ENCODE assay signal across 1 cellular context in genomic region chr10:46284286-46285229, GRCh38.
A peak's percentile ranks its signal among the peaks of the same experiment; 100 is the strongest.
TF ChIP-seq lines count a peak whose summit lies in the region.

No MANE protein-coding gene starts in this region.

TF ChIP-seq in HepG2, 621 proteins besides CTCF, POLR2A, EP300 and RAD21 (continued from another document and continues in another):
- TF ChIP-seq, protein P1, sequence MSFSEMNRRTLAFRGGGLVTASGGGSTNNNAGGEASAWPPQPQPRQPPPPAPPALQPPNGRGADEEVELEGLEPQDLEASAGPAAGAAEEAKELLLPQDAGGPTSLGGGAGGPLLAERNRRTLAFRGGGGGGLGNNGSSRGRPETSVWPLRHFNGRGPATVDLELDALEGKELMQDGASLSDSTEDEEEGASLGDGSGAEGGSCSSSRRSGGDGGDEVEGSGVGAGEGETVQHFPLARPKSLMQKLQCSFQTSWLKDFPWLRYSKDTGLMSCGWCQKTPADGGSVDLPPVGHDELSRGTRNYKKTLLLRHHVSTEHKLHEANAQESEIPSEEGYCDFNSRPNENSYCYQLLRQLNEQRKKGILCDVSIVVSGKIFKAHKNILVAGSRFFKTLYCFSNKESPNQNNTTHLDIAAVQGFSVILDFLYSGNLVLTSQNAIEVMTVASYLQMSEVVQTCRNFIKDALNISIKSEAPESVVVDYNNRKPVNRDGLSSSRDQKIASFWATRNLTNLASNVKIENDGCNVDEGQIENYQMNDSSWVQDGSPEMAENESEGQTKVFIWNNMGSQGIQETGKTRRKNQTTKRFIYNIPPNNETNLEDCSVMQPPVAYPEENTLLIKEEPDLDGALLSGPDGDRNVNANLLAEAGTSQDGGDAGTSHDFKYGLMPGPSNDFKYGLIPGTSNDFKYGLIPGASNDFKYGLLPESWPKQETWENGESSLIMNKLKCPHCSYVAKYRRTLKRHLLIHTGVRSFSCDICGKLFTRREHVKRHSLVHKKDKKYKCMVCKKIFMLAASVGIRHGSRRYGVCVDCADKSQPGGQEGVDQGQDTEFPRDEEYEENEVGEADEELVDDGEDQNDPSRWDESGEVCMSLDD (CRISPR knock-in tag; IDR thresholded peaks at IDR 0.05; ENCODE audit: borderline replicate concordance): no peak
- TF ChIP-seq ZNF83 (CRISPR knock-in tag; IDR thresholded peaks at IDR 0.05; ENCODE audit: borderline replicate concordance) (no peak), ZNF761 (CRISPR knock-in tag; conservative IDR thresholded peaks at IDR 0.05) (no peak), ZNF274 (CRISPR knock-in tag; IDR thresholded peaks at IDR 0.05) (no peak), KMT2A (CRISPR knock-in tag; IDR thresholded peaks at IDR 0.05) (no peak), ZNF468 (CRISPR knock-in tag; IDR thresholded peaks at IDR 0.05) (no peak), ZBTB38 (CRISPR knock-in tag; IDR thresholded peaks at IDR 0.05) (no peak), ZNF777 (CRISPR knock-in tag; IDR thresholded peaks at IDR 0.05) (peak; percentile 37; the same call in 1 of the 2 replicates), ZNF333 (CRISPR knock-in tag; IDR thresholded peaks at IDR 0.05; ENCODE audit: borderline replicate concordance) (no peak), TBP (CRISPR knock-in tag; IDR thresholded peaks at IDR 0.05) (no peak), ZNF652 (CRISPR knock-in tag; IDR thresholded peaks at IDR 0.05; ENCODE audit: borderline replicate concordance, low read depth) (no peak), ZBTB8A (CRISPR knock-in tag; IDR thresholded peaks at IDR 0.05; ENCODE audit: borderline replicate concordance, low read depth) (no peak), KDM1A (CRISPR knock-in tag; IDR thresholded peaks at IDR 0.05) (no peak), CBX1 (IDR thresholded peaks at IDR 0.05; ENCODE audit: low read depth) (no peak), JUND (CRISPR knock-in tag; IDR thresholded peaks at IDR 0.05) (no peak), ZFP36L1 (CRISPR knock-in tag; IDR thresholded peaks at IDR 0.05) (no peak), ZBTB7B (CRISPR knock-in tag; IDR thresholded peaks at IDR 0.05) (no peak), ZNF543 (CRISPR knock-in tag; IDR thresholded peaks at IDR 0.05) (0 out of 2 replicates have a peak, but pooled peaks have one; percentile 22), GMEB2 (CRISPR knock-in tag; IDR thresholded peaks at IDR 0.05; ENCODE audit: low read depth) (no peak), MTF1 (CRISPR knock-in tag; IDR thresholded peaks at IDR 0.05) (no peak), FOXC1 (CRISPR knock-in tag; IDR thresholded peaks at IDR 0.05; ENCODE audit: borderline replicate concordance) (peak; percentile 54; the same call in 1 of the 2 replicates)
- TF ChIP-seq, protein P2, sequence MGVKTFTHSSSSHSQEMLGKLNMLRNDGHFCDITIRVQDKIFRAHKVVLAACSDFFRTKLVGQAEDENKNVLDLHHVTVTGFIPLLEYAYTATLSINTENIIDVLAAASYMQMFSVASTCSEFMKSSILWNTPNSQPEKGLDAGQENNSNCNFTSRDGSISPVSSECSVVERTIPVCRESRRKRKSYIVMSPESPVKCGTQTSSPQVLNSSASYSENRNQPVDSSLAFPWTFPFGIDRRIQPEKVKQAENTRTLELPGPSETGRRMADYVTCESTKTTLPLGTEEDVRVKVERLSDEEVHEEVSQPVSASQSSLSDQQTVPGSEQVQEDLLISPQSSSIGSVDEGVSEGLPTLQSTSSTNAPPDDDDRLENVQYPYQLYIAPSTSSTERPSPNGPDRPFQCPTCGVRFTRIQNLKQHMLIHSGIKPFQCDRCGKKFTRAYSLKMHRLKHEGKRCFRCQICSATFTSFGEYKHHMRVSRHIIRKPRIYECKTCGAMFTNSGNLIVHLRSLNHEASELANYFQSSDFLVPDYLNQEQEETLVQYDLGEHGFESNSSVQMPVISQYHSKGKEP (CRISPR knock-in tag; IDR thresholded peaks at IDR 0.05): no peak
- TF ChIP-seq, protein P3, sequence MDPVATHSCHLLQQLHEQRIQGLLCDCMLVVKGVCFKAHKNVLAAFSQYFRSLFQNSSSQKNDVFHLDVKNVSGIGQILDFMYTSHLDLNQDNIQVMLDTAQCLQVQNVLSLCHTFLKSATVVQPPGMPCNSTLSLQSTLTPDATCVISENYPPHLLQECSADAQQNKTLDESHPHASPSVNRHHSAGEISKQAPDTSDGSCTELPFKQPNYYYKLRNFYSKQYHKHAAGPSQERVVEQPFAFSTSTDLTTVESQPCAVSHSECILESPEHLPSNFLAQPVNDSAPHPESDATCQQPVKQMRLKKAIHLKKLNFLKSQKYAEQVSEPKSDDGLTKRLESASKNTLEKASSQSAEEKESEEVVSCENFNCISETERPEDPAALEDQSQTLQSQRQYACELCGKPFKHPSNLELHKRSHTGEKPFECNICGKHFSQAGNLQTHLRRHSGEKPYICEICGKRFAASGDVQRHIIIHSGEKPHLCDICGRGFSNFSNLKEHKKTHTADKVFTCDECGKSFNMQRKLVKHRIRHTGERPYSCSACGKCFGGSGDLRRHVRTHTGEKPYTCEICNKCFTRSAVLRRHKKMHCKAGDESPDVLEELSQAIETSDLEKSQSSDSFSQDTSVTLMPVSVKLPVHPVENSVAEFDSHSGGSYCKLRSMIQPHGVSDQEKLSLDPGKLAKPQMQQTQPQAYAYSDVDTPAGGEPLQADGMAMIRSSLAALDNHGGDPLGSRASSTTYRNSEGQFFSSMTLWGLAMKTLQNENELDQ (CRISPR knock-in tag; IDR thresholded peaks at IDR 0.05; ENCODE audit: borderline replicate concordance): no peak
- TF ChIP-seq, protein P4, sequence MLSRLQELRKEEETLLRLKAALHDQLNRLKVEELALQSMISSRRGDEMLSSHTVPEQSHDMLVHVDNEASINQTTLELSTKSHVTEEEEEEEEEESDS (CRISPR knock-in tag; IDR thresholded peaks at IDR 0.05; ENCODE audit: borderline replicate concordance): no peak
- TF ChIP-seq, protein P5, sequence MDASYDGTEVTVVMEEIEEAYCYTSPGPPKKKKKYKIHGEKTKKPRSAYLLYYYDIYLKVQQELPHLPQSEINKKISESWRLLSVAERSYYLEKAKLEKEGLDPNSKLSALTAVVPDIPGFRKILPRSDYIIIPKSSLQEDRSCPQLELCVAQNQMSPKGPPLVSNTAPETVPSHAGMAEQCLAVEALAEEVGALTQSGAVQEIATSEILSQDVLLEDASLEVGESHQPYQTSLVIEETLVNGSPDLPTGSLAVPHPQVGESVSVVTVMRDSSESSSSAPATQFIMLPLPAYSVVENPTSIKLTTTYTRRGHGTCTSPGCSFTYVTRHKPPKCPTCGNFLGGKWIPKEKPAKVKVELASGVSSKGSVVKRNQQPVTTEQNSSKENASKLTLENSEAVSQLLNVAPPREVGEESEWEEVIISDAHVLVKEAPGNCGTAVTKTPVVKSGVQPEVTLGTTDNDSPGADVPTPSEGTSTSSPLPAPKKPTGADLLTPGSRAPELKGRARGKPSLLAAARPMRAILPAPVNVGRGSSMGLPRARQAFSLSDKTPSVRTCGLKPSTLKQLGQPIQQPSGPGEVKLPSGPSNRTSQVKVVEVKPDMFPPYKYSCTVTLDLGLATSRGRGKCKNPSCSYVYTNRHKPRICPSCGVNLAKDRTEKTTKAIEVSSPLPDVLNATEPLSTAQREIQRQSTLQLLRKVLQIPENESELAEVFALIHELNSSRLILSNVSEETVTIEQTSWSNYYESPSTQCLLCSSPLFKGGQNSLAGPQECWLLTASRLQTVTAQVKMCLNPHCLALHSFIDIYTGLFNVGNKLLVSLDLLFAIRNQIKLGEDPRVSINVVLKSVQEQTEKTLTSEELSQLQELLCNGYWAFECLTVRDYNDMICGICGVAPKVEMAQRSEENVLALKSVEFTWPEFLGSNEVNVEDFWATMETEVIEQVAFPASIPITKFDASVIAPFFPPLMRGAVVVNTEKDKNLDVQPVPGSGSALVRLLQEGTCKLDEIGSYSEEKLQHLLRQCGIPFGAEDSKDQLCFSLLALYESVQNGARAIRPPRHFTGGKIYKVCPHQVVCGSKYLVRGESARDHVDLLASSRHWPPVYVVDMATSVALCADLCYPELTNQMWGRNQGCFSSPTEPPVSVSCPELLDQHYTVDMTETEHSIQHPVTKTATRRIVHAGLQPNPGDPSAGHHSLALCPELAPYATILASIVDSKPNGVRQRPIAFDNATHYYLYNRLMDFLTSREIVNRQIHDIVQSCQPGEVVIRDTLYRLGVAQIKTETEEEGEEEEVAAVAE (CRISPR knock-in tag; IDR thresholded peaks at IDR 0.05; ENCODE audit: borderline replicate concordance): no peak
- TF ChIP-seq, protein P6, sequence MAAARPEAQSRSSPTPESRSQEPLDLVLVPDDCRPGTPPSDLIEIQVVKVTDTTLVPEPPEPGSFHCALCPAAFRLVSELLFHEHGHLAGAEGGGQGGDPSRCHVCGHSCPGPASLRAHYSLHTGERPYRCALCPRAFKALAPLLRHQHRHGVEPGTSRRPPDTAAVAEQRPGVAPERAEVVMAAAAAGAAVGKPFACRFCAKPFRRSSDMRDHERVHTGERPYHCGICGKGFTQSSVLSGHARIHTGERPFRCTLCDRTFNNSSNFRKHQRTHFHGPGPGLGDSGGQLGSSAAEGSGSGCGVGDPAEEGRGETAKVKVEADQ (CRISPR knock-in tag; IDR thresholded peaks at IDR 0.05; ENCODE audit: borderline replicate concordance): 0 out of 2 replicates have a peak, but pooled peaks have one; percentile 8
- TF ChIP-seq, protein P7, sequence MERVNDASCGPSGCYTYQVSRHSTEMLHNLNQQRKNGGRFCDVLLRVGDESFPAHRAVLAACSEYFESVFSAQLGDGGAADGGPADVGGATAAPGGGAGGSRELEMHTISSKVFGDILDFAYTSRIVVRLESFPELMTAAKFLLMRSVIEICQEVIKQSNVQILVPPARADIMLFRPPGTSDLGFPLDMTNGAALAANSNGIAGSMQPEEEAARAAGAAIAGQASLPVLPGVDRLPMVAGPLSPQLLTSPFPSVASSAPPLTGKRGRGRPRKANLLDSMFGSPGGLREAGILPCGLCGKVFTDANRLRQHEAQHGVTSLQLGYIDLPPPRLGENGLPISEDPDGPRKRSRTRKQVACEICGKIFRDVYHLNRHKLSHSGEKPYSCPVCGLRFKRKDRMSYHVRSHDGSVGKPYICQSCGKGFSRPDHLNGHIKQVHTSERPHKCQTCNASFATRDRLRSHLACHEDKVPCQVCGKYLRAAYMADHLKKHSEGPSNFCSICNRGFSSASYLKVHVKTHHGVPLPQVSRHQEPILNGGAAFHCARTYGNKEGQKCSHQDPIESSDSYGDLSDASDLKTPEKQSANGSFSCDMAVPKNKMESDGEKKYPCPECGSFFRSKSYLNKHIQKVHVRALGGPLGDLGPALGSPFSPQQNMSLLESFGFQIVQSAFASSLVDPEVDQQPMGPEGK (CRISPR knock-in tag; IDR thresholded peaks at IDR 0.05): peak; percentile 54
- TF ChIP-seq, protein P8, sequence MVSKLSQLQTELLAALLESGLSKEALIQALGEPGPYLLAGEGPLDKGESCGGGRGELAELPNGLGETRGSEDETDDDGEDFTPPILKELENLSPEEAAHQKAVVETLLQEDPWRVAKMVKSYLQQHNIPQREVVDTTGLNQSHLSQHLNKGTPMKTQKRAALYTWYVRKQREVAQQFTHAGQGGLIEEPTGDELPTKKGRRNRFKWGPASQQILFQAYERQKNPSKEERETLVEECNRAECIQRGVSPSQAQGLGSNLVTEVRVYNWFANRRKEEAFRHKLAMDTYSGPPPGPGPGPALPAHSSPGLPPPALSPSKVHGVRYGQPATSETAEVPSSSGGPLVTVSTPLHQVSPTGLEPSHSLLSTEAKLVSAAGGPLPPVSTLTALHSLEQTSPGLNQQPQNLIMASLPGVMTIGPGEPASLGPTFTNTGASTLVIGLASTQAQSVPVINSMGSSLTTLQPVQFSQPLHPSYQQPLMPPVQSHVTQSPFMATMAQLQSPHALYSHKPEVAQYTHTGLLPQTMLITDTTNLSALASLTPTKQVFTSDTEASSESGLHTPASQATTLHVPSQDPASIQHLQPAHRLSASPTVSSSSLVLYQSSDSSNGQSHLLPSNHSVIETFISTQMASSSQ (IDR thresholded peaks at IDR 0.05; ENCODE audit: low read depth): no peak
- TF ChIP-seq, protein P8 (CRISPR knock-in tag; IDR thresholded peaks at IDR 0.05; ENCODE audit: borderline replicate concordance): no peak
- TF ChIP-seq, protein P9, sequence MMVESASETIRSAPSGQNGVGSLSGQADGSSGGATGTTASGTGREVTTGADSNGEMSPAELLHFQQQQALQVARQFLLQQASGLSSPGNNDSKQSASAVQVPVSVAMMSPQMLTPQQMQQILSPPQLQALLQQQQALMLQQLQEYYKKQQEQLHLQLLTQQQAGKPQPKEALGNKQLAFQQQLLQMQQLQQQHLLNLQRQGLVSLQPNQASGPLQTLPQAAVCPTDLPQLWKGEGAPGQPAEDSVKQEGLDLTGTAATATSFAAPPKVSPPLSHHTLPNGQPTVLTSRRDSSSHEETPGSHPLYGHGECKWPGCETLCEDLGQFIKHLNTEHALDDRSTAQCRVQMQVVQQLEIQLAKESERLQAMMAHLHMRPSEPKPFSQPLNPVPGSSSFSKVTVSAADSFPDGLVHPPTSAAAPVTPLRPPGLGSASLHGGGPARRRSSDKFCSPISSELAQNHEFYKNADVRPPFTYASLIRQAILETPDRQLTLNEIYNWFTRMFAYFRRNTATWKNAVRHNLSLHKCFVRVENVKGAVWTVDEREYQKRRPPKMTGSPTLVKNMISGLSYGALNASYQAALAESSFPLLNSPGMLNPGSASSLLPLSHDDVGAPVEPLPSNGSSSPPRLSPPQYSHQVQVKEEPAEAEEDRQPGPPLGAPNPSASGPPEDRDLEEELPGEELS (CRISPR knock-in tag; IDR thresholded peaks at IDR 0.05): no peak
- TF ChIP-seq, protein P10, sequence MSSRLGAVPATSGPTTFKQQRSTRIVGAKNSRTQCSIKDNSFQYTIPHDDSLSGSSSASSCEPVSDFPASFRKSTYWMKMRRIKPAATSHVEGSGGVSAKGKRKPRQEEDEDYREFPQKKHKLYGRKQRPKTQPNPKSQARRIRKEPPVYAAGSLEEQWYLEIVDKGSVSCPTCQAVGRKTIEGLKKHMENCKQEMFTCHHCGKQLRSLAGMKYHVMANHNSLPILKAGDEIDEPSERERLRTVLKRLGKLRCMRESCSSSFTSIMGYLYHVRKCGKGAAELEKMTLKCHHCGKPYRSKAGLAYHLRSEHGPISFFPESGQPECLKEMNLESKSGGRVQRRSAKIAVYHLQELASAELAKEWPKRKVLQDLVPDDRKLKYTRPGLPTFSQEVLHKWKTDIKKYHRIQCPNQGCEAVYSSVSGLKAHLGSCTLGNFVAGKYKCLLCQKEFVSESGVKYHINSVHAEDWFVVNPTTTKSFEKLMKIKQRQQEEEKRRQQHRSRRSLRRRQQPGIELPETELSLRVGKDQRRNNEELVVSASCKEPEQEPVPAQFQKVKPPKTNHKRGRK (CRISPR knock-in tag; IDR thresholded peaks at IDR 0.05): no peak
